ENCODE assay signal across 9 cellular contexts in the genomic region with DNA sequence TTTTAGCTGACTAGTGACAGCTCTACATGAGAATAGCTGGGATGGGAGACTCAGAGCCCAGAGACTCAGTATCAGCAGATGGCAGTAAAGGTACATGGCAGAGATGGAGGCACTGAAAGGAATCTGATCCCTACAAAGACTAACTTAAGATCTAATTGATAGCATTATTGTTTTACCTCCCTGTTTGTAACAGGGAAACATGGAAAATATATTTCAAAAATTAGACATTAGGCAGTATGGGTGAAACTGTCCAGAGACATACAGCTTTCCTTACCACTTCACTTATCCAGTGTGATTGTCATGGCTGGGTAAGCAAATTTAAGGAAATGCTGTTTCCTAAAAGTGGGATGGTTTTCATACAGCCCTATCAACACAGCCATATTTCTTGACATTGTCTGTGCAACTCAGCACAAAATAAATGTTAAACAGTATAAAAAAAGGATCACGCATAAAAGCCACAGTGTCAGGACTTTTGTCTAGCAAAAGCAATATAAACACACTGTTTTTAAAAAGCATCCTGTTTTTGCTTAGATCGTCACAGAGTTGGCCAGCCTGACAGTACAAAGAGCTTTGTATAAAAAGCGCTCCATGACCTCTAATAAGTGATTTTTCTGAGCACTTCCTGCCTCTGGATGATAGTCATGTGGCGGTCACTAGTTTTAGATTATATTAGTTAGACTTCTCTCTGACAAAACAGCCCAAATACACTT.
A peak's percentile ranks its signal among the peaks of the same experiment; 100 is the strongest.
DNase-seq lines count a peak whose midpoint lies in the region; ATAC-seq and TF ChIP-seq lines count a peak whose summit lies in the region.
"Had no signal": no experiment of that assay in that cellular context is flagged by ENCODE, and none has a peak within 500 bp of the region (broad histone marks: within the 10 kb centered on the region; RNA-seq: fewer than 3 reads in every experiment).

No MANE protein-coding gene starts in this region.

- no peaks in the 10 kb centered on the region for H4K20me1 ChIP-seq in Loucy (ENCODE audit: insufficient read depth, low read length, poor library complexity, severe bottlenecking)

- no peaks in the 10 kb centered on the region for H3K9me3 ChIP-seq in Loucy (ENCODE audit: insufficient read depth, low read depth, low read length)
- H3K9me3 ChIP-seq in CD8-positive, alpha-beta memory T cell (ENCODE audit: low read length): no peaks in the 10 kb centered on the region
- H3K9me3 ChIP-seq in naive thymus-derived CD4-positive, alpha-beta T cell (ENCODE audit: control insufficient read depth in 2 of 3, low read length in 3 of 3): no peaks in the 10 kb centered on the region

- H3K27me3 ChIP-seq in Loucy (ENCODE audit: insufficient read depth, low read length, poor library complexity, severe bottlenecking): no peaks in the 10 kb centered on the region
- no peaks in the 10 kb centered on the region for H3K27me3 ChIP-seq in CD8-positive, alpha-beta memory T cell (ENCODE audit: insufficient read depth, low read length, poor library complexity, severe bottlenecking)
- H3K27me3 ChIP-seq in naive thymus-derived CD4-positive, alpha-beta T cell (ENCODE audit: control insufficient read depth in 2 of 2, insufficient read depth in 2 of 2, low read length in 2 of 2): no peaks in the 10 kb centered on the region

- H3K9ac ChIP-seq in Loucy (ENCODE audit: low read depth, low read length, poor library complexity, severe bottlenecking): no peak overlapping the region

- peaks cover 22% of the 10 kb centered on the region for H3K9me3 Mint-ChIP-seq in WTC11
- H3K9me3 Mint-ChIP-seq in CD8-positive, alpha-beta memory T cell: peaks cover 5 to 19% (median 8%) of the 10 kb centered on the region in 5 donors
- H3K9me3 Mint-ChIP-seq in naive thymus-derived CD4-positive, alpha-beta T cell: peaks cover 0 to 13% (median 2%) of the 10 kb centered on the region in 11 donors

- H3K9me2 ChIP-seq in Loucy (replicated peaks; ENCODE audit: low read depth, low read length): no peaks in the 10 kb centered on the region

- no peaks in the 10 kb centered on the region for H3K36me3 ChIP-seq in Loucy (ENCODE audit: insufficient read depth, low read length)
- no peaks in the 10 kb centered on the region for H3K36me3 ChIP-seq in CD8-positive, alpha-beta memory T cell (ENCODE audit: insufficient read depth, low read length)
- no peaks in the 10 kb centered on the region for H3K36me3 ChIP-seq in naive thymus-derived CD4-positive, alpha-beta T cell (ENCODE audit: control insufficient read depth in 2 of 3, insufficient read depth in 3 of 3, low read length in 3 of 3)

- TF ChIP-seq CTCF in Loucy (conservative IDR thresholded peaks at IDR 0.05; ENCODE audit: low read length) (peak; percentile 63), WTC11 (IDR thresholded peaks at IDR 0.05) (0 out of 2 replicates have a peak, but pooled peaks have one; percentile 8)

- H3K36me3 Mint-ChIP-seq in WTC11: peaks cover 8% of the 10 kb centered on the region
- no peaks in the 10 kb centered on the region for H3K36me3 Mint-ChIP-seq in CD8-positive, alpha-beta memory T cell
- no peaks in the 10 kb centered on the region for H3K36me3 Mint-ChIP-seq in naive thymus-derived CD4-positive, alpha-beta T cell

- H3K4me2 ChIP-seq in Loucy (ENCODE audit: low read depth, low read length, poor library complexity, severe bottlenecking): no peak overlapping the region

- peak; percentile 24 for DNase-seq in ELF-1 (ENCODE audit: low read depth, low spot score)
- DNase-seq in WTC11 (ENCODE audit: low spot score): peak; percentile 31
- peak; percentile 50 for DNase-seq in iPS-NIHi7 (ENCODE audit: extremely low spot score)
- no peak for DNase-seq in CD8-positive, alpha-beta memory T cell
- no peak for DNase-seq in activated CD4-positive, alpha-beta T cell treated with anti-CD3 and anti-CD28 coated beads, Interleukin-2, amount 50 U/mL, for 4 hours
- DNase-seq in naive thymus-derived CD4-positive, alpha-beta T cell: no peak

- no peak overlapping the region for H3K27ac ChIP-seq in CD8-positive, alpha-beta memory T cell (ENCODE audit: low read depth, low read length)
- H3K27ac ChIP-seq in naive thymus-derived CD4-positive, alpha-beta T cell (ENCODE audit: low read depth, low read length): no peak overlapping the region

- POLR2A ChIA-PET in WTC11 (lab: Charles Lee): no interaction called here
- POLR2A ChIA-PET in CD8-positive, alpha-beta memory T cell (lab: Charles Lee): no interaction called here
- POLR2A ChIA-PET in naive thymus-derived CD4-positive, alpha-beta T cell (lab: Charles Lee): no interaction called here

- no peak overlapping the region for H3K4me3 Mint-ChIP-seq in WTC11
- H3K4me3 Mint-ChIP-seq in CD8-positive, alpha-beta memory T cell: no peak overlapping the region
- H3K4me3 Mint-ChIP-seq in naive thymus-derived CD4-positive, alpha-beta T cell: no peak overlapping the region

- H3K27ac Mint-ChIP-seq in WTC11: no peak overlapping the region
- H3K27ac Mint-ChIP-seq in CD8-positive, alpha-beta memory T cell: no peak overlapping the region
- no peak overlapping the region for H3K27ac Mint-ChIP-seq in naive thymus-derived CD4-positive, alpha-beta T cell

- H3K4me1 ChIP-seq in Loucy (ENCODE audit: insufficient read depth, low read length, poor library complexity, severe bottlenecking): peaks cover 6% of the 10 kb centered on the region
- no peaks in the 10 kb centered on the region for H3K4me1 ChIP-seq in CD8-positive, alpha-beta memory T cell (ENCODE audit: insufficient read depth, low read length)
- no peaks in the 10 kb centered on the region for H3K4me1 ChIP-seq in naive thymus-derived CD4-positive, alpha-beta T cell (ENCODE audit: control insufficient read depth in 2 of 2, insufficient read depth in 2 of 2, low read length in 2 of 2)

- ATAC-seq in WTC11 (peak; percentile 93), GM21529 (IDR thresholded peaks at IDR 0.05; ENCODE audit: unreplicated experiment) (no peak)
- no peak for ATAC-seq in naive thymus-derived CD4-positive, alpha-beta T cell
- ATAC-seq: K562 had no signal

- intact Hi-C loops in naive thymus-derived CD4-positive, alpha-beta T cell (cut with micrococcal nuclease): no loop called here

- H3K4me1 Mint-ChIP-seq in WTC11: peaks cover 38% of the 10 kb centered on the region
- no peaks in the 10 kb centered on the region for H3K4me1 Mint-ChIP-seq in CD8-positive, alpha-beta memory T cell
- no peaks in the 10 kb centered on the region for H3K4me1 Mint-ChIP-seq in naive thymus-derived CD4-positive, alpha-beta T cell

- CTCF ChIA-PET in WTC11 (lab: Charles Lee): interaction anchor here (0.6 to 2.4 kb wide), 2 partner anchors 153 to 318 kb away, joined by 5 to 31 read pairs; no protein-coding TSS in a partner anchor
- CTCF ChIA-PET in CD8-positive, alpha-beta memory T cell (lab: Charles Lee): no interaction called here
- CTCF ChIA-PET in naive thymus-derived CD4-positive, alpha-beta T cell (lab: Charles Lee): no interaction called here

- no peak overlapping the region for H2AFZ ChIP-seq in Loucy (ENCODE audit: low read length)

- H3K79me2 ChIP-seq in Loucy (ENCODE audit: insufficient read depth, low read length): no peaks in the 10 kb centered on the region

- no peak overlapping the region for H3K4me3 ChIP-seq in Loucy (ENCODE audit: low read length, poor library complexity, severe bottlenecking)
- H3K4me3 ChIP-seq in CD8-positive, alpha-beta memory T cell (ENCODE audit: low read length): no peak overlapping the region
- H3K4me3 ChIP-seq in naive thymus-derived CD4-positive, alpha-beta T cell (ENCODE audit: low read length): no peak overlapping the region
- H3K4me3 ChIP-seq: K562 had no signal

- no peaks in the 10 kb centered on the region; the same call in 1 of the 2 replicates for H3K27me3 Mint-ChIP-seq in WTC11 (ENCODE audit: low read depth)
- H3K27me3 Mint-ChIP-seq in CD8-positive, alpha-beta memory T cell: peaks cover 0 to 1% of the 10 kb centered on the region in 2 donors
- H3K27me3 Mint-ChIP-seq in naive thymus-derived CD4-positive, alpha-beta T cell: peaks cover 0 to 3% (median 0%) of the 10 kb centered on the region in 5 donors

- no peaks in the 10 kb centered on the region for H3F3A ChIP-seq in Loucy (ENCODE audit: low read depth)

TF ChIP-seq in WTC11, 78 proteins besides CTCF, POLR2A, EP300 and RAD21 (continues in another document):
- TF ChIP-seq, protein P1, sequence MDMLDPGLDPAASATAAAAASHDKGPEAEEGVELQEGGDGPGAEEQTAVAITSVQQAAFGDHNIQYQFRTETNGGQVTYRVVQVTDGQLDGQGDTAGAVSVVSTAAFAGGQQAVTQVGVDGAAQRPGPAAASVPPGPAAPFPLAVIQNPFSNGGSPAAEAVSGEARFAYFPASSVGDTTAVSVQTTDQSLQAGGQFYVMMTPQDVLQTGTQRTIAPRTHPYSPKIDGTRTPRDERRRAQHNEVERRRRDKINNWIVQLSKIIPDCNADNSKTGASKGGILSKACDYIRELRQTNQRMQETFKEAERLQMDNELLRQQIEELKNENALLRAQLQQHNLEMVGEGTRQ (CRISPR knock-in tag; IDR thresholded peaks at IDR 0.05): no peak
- TF ChIP-seq, protein P2, sequence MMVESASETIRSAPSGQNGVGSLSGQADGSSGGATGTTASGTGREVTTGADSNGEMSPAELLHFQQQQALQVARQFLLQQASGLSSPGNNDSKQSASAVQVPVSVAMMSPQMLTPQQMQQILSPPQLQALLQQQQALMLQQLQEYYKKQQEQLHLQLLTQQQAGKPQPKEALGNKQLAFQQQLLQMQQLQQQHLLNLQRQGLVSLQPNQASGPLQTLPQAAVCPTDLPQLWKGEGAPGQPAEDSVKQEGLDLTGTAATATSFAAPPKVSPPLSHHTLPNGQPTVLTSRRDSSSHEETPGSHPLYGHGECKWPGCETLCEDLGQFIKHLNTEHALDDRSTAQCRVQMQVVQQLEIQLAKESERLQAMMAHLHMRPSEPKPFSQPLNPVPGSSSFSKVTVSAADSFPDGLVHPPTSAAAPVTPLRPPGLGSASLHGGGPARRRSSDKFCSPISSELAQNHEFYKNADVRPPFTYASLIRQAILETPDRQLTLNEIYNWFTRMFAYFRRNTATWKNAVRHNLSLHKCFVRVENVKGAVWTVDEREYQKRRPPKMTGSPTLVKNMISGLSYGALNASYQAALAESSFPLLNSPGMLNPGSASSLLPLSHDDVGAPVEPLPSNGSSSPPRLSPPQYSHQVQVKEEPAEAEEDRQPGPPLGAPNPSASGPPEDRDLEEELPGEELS (CRISPR knock-in tag; IDR thresholded peaks at IDR 0.05): no peak

Comparison
In these comparisons a context has a peak if more than half of its experiments do, and no peak if none do; other contexts are left out.
1. DNase-seq: peak in ELF-1 (single experiment), WTC11 (single experiment) and iPS-NIHi7 (single experiment); none in CD8-positive, alpha-beta memory T cell (0 of 5), activated CD4-positive, alpha-beta T cell treated with anti-CD3 and anti-CD28 coated beads, Interleukin-2, amount 50 U/mL, for 4 hours (0 of 2) and naive thymus-derived CD4-positive, alpha-beta T cell (0 of 9).